Comparison of ENCODE assay signal across 2 cellular contexts in genomic region chr5:78669331-78669730, GRCh38.
A peak's percentile ranks its signal among the peaks of the same experiment; 100 is the strongest.
TF ChIP-seq lines count a peak whose summit lies in the region.

No MANE protein-coding gene starts in this region.

TF ChIP-seq in WTC11, 78 proteins besides CTCF, POLR2A, EP300 and RAD21:
- TF ChIP-seq ZNF512 (CRISPR knock-in tag; IDR thresholded peaks at IDR 0.05; ENCODE audit: borderline replicate concordance) (0 out of 2 replicates have a peak, but pooled peaks have one; percentile 58), ZNF138 (CRISPR knock-in tag; conservative IDR thresholded peaks at IDR 0.05) (no peak)

TF ChIP-seq in K562, 482 proteins besides CTCF, POLR2A, EP300 and RAD21 (continued from another document):
- TF ChIP-seq ZBTB5 (IDR thresholded peaks at IDR 0.05) (peak; percentile 41; the same call in 1 of the 2 replicates), HLTF (IDR thresholded peaks at IDR 0.05) (0 out of 2 replicates have a peak, but pooled peaks have one; percentile 23), SMARCA4 (IDR thresholded peaks at IDR 0.05) (0 out of 2 replicates have a peak, but pooled peaks have one; percentile 15), ZNF644 (tag; IDR thresholded peaks at IDR 0.05; ENCODE audit: low read depth) (no peak), TRIM24 (IDR thresholded peaks at IDR 0.05) (no peak), MTA2 (IDR thresholded peaks at IDR 0.05; ENCODE audit: low read depth) (peak; percentile 32; the same call in 1 of the 2 replicates), MTA1 (IDR thresholded peaks at IDR 0.05; ENCODE audit: borderline replicate concordance) (peak; percentile 37; the same call in 1 of the 2 replicates), ZNF274 (IDR thresholded peaks at IDR 0.05; ENCODE audit: borderline replicate concordance, low read depth, low read length) (no peak), ARID1B (IDR thresholded peaks at IDR 0.05) (peak; percentile 35; the same call in 1 of the 2 replicates), ZNF512 (tag; IDR thresholded peaks at IDR 0.05) (peak; percentile 96), HBP1 (CRISPR knock-in tag; IDR thresholded peaks at IDR 0.05) (0 out of 2 replicates have a peak, but pooled peaks have one; percentile 31), LARP7 (IDR thresholded peaks at IDR 0.05) (0 out of 2 replicates have a peak, but pooled peaks have one; percentile 66), HINFP (tag; conservative IDR thresholded peaks at IDR 0.05; ENCODE audit: low read depth) (0 out of 2 replicates have a peak, but pooled peaks have one; percentile 24), TAF15 (IDR thresholded peaks at IDR 0.05; ENCODE audit: low read depth, low read length) (no peak), ZNF347 (CRISPR knock-in tag; IDR thresholded peaks at IDR 0.05; ENCODE audit: low read depth) (no peak), TOE1 (IDR thresholded peaks at IDR 0.05; ENCODE audit: borderline replicate concordance) (0 out of 2 replicates have a peak, but pooled peaks have one; percentile 25), TOE1 (CRISPR knock-in tag; IDR thresholded peaks at IDR 0.05; ENCODE audit: borderline replicate concordance, low read depth) (no peak), ZNF239 (CRISPR knock-in tag; IDR thresholded peaks at IDR 0.05) (no peak)
